ENCODE assay signal across 8 cellular contexts in genomic region chr9:119556129-119556875, GRCh38.
DNase-seq lines count a peak whose midpoint lies in the region; ATAC-seq and TF ChIP-seq lines count a peak whose summit lies in the region.

No MANE protein-coding gene starts in this region.

- no peaks in the 10 kb centered on the region for H4K20me1 ChIP-seq in DOHH2 (ENCODE audit: control insufficient read depth, insufficient read depth, low read depth, low read length)
- no peaks in the 10 kb centered on the region for H4K20me1 ChIP-seq in osteoblast (ENCODE audit: insufficient read depth, low read length)

- H3K4me2 ChIP-seq in DOHH2 (ENCODE audit: low read length): peak overlapping the region; percentile 40
- peak overlapping the region; percentile 75 for H3K4me2 ChIP-seq in osteoblast (ENCODE audit: insufficient read depth, low read length)

- peaks cover 8% of the 10 kb centered on the region for H3K4me1 ChIP-seq in DOHH2 (ENCODE audit: control insufficient read depth, low read length)
- H3K4me1 ChIP-seq in NT2/D1 (ENCODE audit: insufficient read depth, insufficient read length): no peaks in the 10 kb centered on the region
- H3K4me1 ChIP-seq in osteoblast (ENCODE audit: insufficient read depth, low read length): no peaks in the 10 kb centered on the region

- H3K36me3 ChIP-seq in DOHH2 (ENCODE audit: control insufficient read depth, low read length) (no peaks in the 10 kb centered on the region), NT2/D1 (ENCODE audit: insufficient read depth, insufficient read length, low read length) (no peaks in the 10 kb centered on the region), osteoblast (ENCODE audit: insufficient read depth, low read length) (no peaks in the 10 kb centered on the region)

- ATAC-seq in GM21526 (IDR thresholded peaks at IDR 0.05; ENCODE audit: low FRiP score, unreplicated experiment): peak; percentile 99

- H3F3A ChIP-seq in DOHH2 (ENCODE audit: control insufficient read depth, insufficient read depth): no peaks in the 10 kb centered on the region

- no peaks in the 10 kb centered on the region for H3K9me2 ChIP-seq in DOHH2 (replicated peaks; ENCODE audit: control insufficient read depth, low read length)

- peak overlapping the region; percentile 76 for H3K9ac ChIP-seq in NT2/D1 (ENCODE audit: insufficient read length, low read depth)

- intact Hi-C loops in head of caudate nucleus (cut with DNase I): loop anchor here (10.0 kb wide), 1 partner anchor 788 kb away; no protein-coding TSS in a partner anchor

- H3K27me3 ChIP-seq in DOHH2 (ENCODE audit: control insufficient read depth, low read length) (peaks cover 12% of the 10 kb centered on the region), NT2/D1 (ENCODE audit: insufficient read depth, insufficient read length) (no peaks in the 10 kb centered on the region), osteoblast (ENCODE audit: insufficient read depth, low read length) (no peaks in the 10 kb centered on the region)

- H2AFZ ChIP-seq in osteoblast (ENCODE audit: low read length): peak overlapping the region; percentile 97

- H3K9me3 ChIP-seq in DOHH2 (ENCODE audit: control insufficient read depth, insufficient read depth, low read length) (no peaks in the 10 kb centered on the region; the same call in 1 of the 2 replicates), NT2/D1 (ENCODE audit: insufficient read depth, low read length) (no peaks in the 10 kb centered on the region), osteoblast (ENCODE audit: low read depth, low read length) (no peaks in the 10 kb centered on the region)

- DNase-seq in HUDEP-2 (lab: John Stamatoyannopoulos, UW; ENCODE audit: unreplicated experiment in 76 of 76) (peak in 55 of 76 experiments; percentile 0 to 61 (median 19)), NT2/D1 (ENCODE audit: low read depth, low spot score) (peak; percentile 75), head of caudate nucleus (peak; percentile 49 to 90 (median 77)), osteoblast (ENCODE audit: insufficient read length, low spot score, missing footprints) (peak; percentile 76), ureter (ENCODE audit: low spot score) (peak; percentile 82)
- DNase-seq in activated naive CD4-positive, alpha-beta T cell treated with Interleukin-2 at 50 U/mL for 16 hours: peak; percentile 22

- H3K4me3 ChIP-seq in DOHH2 (ENCODE audit: low read length) (no peak overlapping the region), NT2/D1 (ENCODE audit: insufficient read length, low read depth) (peak overlapping the region; percentile 45), osteoblast (ENCODE audit: insufficient read depth, low read length) (peak overlapping the region; percentile 62)

- H3K79me2 ChIP-seq in DOHH2 (ENCODE audit: control insufficient read depth, low read length) (no peaks in the 10 kb centered on the region), osteoblast (ENCODE audit: insufficient read depth, low read length) (no peaks in the 10 kb centered on the region)

- TF ChIP-seq CTCF in DOHH2 (IDR thresholded peaks at IDR 0.05; ENCODE audit: low read depth, low read length, poor library complexity, severe bottlenecking): peak; percentile 94
- TF ChIP-seq CTCF in osteoblast (IDR thresholded peaks at IDR 0.05; ENCODE audit: extremely low read depth, low read depth, low read length): peak; percentile 92

- H3K27ac ChIP-seq in DOHH2 (ENCODE audit: low read depth, low read length) (no peak overlapping the region), osteoblast (ENCODE audit: low read depth, low read length) (no peak overlapping the region)

Comparison
In these comparisons a context has a peak if more than half of its experiments do, and no peak if none do; other contexts are left out.
1. DNase-seq: peak in every context shown above with its lines; median percentile 82 in ureter; 77 in head of caudate nucleus; 76 in osteoblast; 75 in NT2/D1; 22 in activated naive CD4-positive, alpha-beta T cell treated with Interleukin-2 at 50 U/mL for 16 hours; 19 in HUDEP-2.